Comparison of ENCODE assay signal across 3 cellular contexts in genomic region chr2:50455351-50455750, GRCh38.
"Had no signal": no experiment of that assay in that cellular context is flagged by ENCODE, and none has a peak within 500 bp of the region (broad histone marks: within the 10 kb centered on the region; RNA-seq: fewer than 3 reads in every experiment).

No MANE protein-coding gene starts in this region.

- DNase-seq: GDM1, GF-D8 had no signal

- H3K4me3 ChIP-seq: GM12878 had no signal

- ATAC-seq: GM12878 had no signal
